17 cellular contexts compared by ENCODE assay signal in the genomic region with DNA sequence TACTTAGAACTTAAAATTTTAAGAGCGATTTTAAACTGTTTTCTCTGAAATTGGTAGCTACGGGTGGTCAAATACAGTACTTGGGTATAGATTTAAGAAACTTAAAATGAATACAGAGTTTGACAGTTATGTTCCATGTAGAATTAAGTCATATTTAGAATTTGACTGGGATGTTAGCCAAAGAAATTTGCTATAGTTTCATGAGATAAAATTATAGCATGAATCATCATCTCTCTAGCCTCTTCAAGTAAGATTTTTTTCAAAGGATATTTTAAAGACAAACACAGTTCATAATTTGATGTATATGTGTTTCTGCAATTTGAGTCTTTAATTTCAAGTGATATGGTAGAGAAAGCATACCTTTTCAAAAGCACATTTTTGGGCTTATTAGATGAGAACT. TPM values are rescaled to one million over a fixed set of nuclear protein-coding genes. Genes with fewer than 3 reads are reported as not detected.
DNase-seq lines count a peak whose midpoint lies in the region; ATAC-seq, FAIRE-seq and TF ChIP-seq lines count a peak whose summit lies in the region.
"Had no signal": no experiment of that assay in that cellular context is flagged by ENCODE, and none has a peak within 500 bp of the region (broad histone marks: within the 10 kb centered on the region; RNA-seq: fewer than 3 reads in every experiment).

No MANE protein-coding gene starts in this region.

- no peaks in the 10 kb centered on the region for H3K9me3 Mint-ChIP-seq in activated T-helper 17 cell treated with anti-CD3 and anti-CD28 coated beads, Interleukin-2, amount 50 U/mL, for 72 hours

- no peak overlapping the region for H2AK9ac ChIP-seq in IMR-90 (replicated peaks; ENCODE audit: low read depth, low read length, poor library complexity)

- H3K4me2 ChIP-seq in IMR-90 (ENCODE audit: low read depth, low read length) (no peak overlapping the region), fibroblast of lung (ENCODE audit: extremely low read depth, insufficient read depth, low read length) (no peak overlapping the region)

- ATAC-seq in IMR-90 (ENCODE audit: low read depth) (no peak), left colon (no peak)
- ATAC-seq in activated T-helper 17 cell treated with anti-CD3 and anti-CD28 coated beads, Interleukin-2, amount 50 U/mL, for 72 hours (replicated peaks): no peak
- ATAC-seq: HCT116 had no signal

- H3K36me3 Mint-ChIP-seq in activated T-helper 17 cell treated with anti-CD3 and anti-CD28 coated beads, Interleukin-2, amount 50 U/mL, for 72 hours (ENCODE audit: low read depth): no peaks in the 10 kb centered on the region

- no peak overlapping the region for H2BK5ac ChIP-seq in IMR-90 (ENCODE audit: low read depth, low read length, poor library complexity, severe bottlenecking)

- TF ChIP-seq POLR2A in IMR-90 (IDR thresholded peaks at IDR 0.05; ENCODE audit: low read depth, low read length) (no peak), GM12892 (IDR thresholded peaks at IDR 0.05; ENCODE audit: low read depth, low read length) (no peak)

- H3K4me3 Mint-ChIP-seq in activated T-helper 17 cell treated with anti-CD3 and anti-CD28 coated beads, Interleukin-2, amount 50 U/mL, for 72 hours: no peak overlapping the region
- H3K4me3 Mint-ChIP-seq: B cell had no signal

- H3K79me2 ChIP-seq in fibroblast of lung (ENCODE audit: control insufficient read depth, insufficient read depth, low read length): no peaks in the 10 kb centered on the region

- no peak overlapping the region for H3K27ac Mint-ChIP-seq in activated T-helper 17 cell treated with anti-CD3 and anti-CD28 coated beads, Interleukin-2, amount 50 U/mL, for 72 hours
- H3K27ac Mint-ChIP-seq: B cell had no signal

- H4K91ac ChIP-seq in IMR-90 (ENCODE audit: insufficient read depth, low read depth, low read length): no peak overlapping the region

- POLR2A ChIA-PET in IMR-90 (lab: Charles Lee; ENCODE audit: unreplicated experiment): no interaction called here

- no peak overlapping the region for H2BK15ac ChIP-seq in IMR-90 (ENCODE audit: low read depth, low read length)

- H3K4me1 ChIP-seq in IMR-90 (ENCODE audit: control insufficient read depth, insufficient read depth, low read length) (no peaks in the 10 kb centered on the region), adipocyte (ENCODE audit: control insufficient read depth, insufficient read depth, low read length) (peaks cover 3% of the 10 kb centered on the region), fibroblast of lung (ENCODE audit: control insufficient read depth, extremely low read depth, insufficient read depth, low read length) (no peaks in the 10 kb centered on the region)

- no peak for FAIRE-seq in GM12892 (lab: Jason Lieb, UNC)
- FAIRE-seq: RCC 7860 had no signal

- H3K4me1 Mint-ChIP-seq in activated T-helper 17 cell treated with anti-CD3 and anti-CD28 coated beads, Interleukin-2, amount 50 U/mL, for 72 hours: no peaks in the 10 kb centered on the region

- H3K14ac ChIP-seq in IMR-90 (replicated peaks; ENCODE audit: low read depth, low read length): no peak overlapping the region

- peak; percentile 34 for DNase-seq in IMR-90
- peak; percentile 47 for DNase-seq in adipocyte (ENCODE audit: low read depth)
- peak; percentile 10 to 54 for DNase-seq in fibroblast of lung (ENCODE audit: low read depth in 2 of 2)
- DNase-seq in putamen (ENCODE audit: low spot score): peak; percentile 10
- no peak for DNase-seq in NCI-H69 (lab: John Stamatoyannopoulos, UW)
- no peak for DNase-seq in left colon
- no peak for DNase-seq in GM12892 (ENCODE audit: insufficient read length)
- DNase-seq: DMS79 treated with DMSO at 0.1 percent for 48 hours; NCI-H1092 treated with DMSO at 0.1 percent for 48 hours; NCI-H2081 treated with DMSO at 0.1 percent for 48 hours; NCI-H748 treated with DMSO at 0.1 percent for 48 hours; NK-92 treated with Interleukin-12 subunit alpha and Interleukin-12 subunit beta, amount 100 ng/mL, for 24 hours; Right ventricle myocardium superior had no signal

- dilution Hi-C loops in IMR-90 (cut with HindIII; ENCODE audit: low sequenced_read_pairs, unreplicated experiment): no loop called here

- H3K27me3 Mint-ChIP-seq in activated T-helper 17 cell treated with anti-CD3 and anti-CD28 coated beads, Interleukin-2, amount 50 U/mL, for 72 hours: peaks cover 11% of the 10 kb centered on the region

- H4K20me1 ChIP-seq in IMR-90 (ENCODE audit: insufficient read depth, low read length) (no peaks in the 10 kb centered on the region), fibroblast of lung (ENCODE audit: control insufficient read depth, extremely low read depth, insufficient read depth, low read length) (no peaks in the 10 kb centered on the region)

- no peaks in the 10 kb centered on the region for H3K9me3 ChIP-seq in IMR-90 (ENCODE audit: control insufficient read depth, insufficient read depth, low read length)
- H3K9me3 ChIP-seq in adipocyte (ENCODE audit: control insufficient read depth, low read length): no peaks in the 10 kb centered on the region
- H3K9me3 ChIP-seq in fibroblast of lung (ENCODE audit: control insufficient read depth, insufficient read depth, low read depth, low read length): no peaks in the 10 kb centered on the region

- H2AK5ac ChIP-seq in IMR-90 (ENCODE audit: low read depth, low read length): no peak overlapping the region

- H3K27ac ChIP-seq in IMR-90 (ENCODE audit: insufficient read depth, low read length): no peak overlapping the region
- no peak overlapping the region for H3K27ac ChIP-seq in fibroblast of lung (ENCODE audit: insufficient read depth, low read length)

- no peak overlapping the region for H3K56ac ChIP-seq in IMR-90 (ENCODE audit: extremely low read depth, insufficient read depth, low read length)

- no peak overlapping the region for H2BK20ac ChIP-seq in IMR-90 (ENCODE audit: low read depth, low read length)

- intact Hi-C loops in IMR-90 (cut with micrococcal nuclease) (no loop called here), left colon (cut with DNase I, micrococcal nuclease) (no loop called here)

- no peak overlapping the region for H3K18ac ChIP-seq in IMR-90 (ENCODE audit: low read depth, low read length)

- no TSS peak for BruUV-seq in IMR-90 (replicated peaks; lab: Mats Ljungman, UMichigan)

- no peak overlapping the region for H4K5ac ChIP-seq in IMR-90 (ENCODE audit: low read depth, low read length)

- H3K9me1 ChIP-seq in IMR-90 (ENCODE audit: insufficient read depth, low read length): no peaks in the 10 kb centered on the region

- H2AFZ ChIP-seq in IMR-90 (replicated peaks; ENCODE audit: low read length, poor library complexity) (no peak overlapping the region), fibroblast of lung (ENCODE audit: low read length) (no peak overlapping the region)

- H3K23ac ChIP-seq in IMR-90 (ENCODE audit: low read depth, low read length): no peak overlapping the region

- no peaks in the 10 kb centered on the region for H3K79me1 ChIP-seq in IMR-90 (ENCODE audit: low read depth in 1 of 2, low read length in 2 of 2)

- H2BK120ac ChIP-seq in IMR-90 (ENCODE audit: low read depth, low read length): no peak overlapping the region

- CTCF ChIA-PET in IMR-90 (lab: Yijun Ruan, JAX): no interaction called here

- in situ Hi-C loops in IMR-90 (cut with MboI; ENCODE audit: low sequenced_read_pairs): no loop called here

- no CpG with 5 or more reads among the region's 2 CpGs for WGBS in IMR-90 (ENCODE audit: extremely low coverage in 2 of 2, insufficient read length in 1 of 2), 2 experiments

- TF ChIP-seq CTCF in IMR-90 (conservative IDR thresholded peaks at IDR 0.05; ENCODE audit: low read depth, low read length) (no peak), fibroblast of lung (conservative IDR thresholded peaks at IDR 0.05 in 1 of 2, IDR thresholded peaks at IDR 0.05 in 1 of 2; ENCODE audit: low read depth in 1 of 2, low read length in 2 of 2) (no peak)

- peaks cover 3% of the 10 kb centered on the region for H3K27me3 ChIP-seq in IMR-90 (ENCODE audit: control insufficient read depth, insufficient read depth, low read length)
- H3K27me3 ChIP-seq in adipocyte (replicated peaks; ENCODE audit: control insufficient read depth, insufficient read depth, low read length): no peaks in the 10 kb centered on the region
- H3K27me3 ChIP-seq in fibroblast of lung (ENCODE audit: control insufficient read depth, insufficient read depth, low read length): no peaks in the 10 kb centered on the region

- H3K4me3 ChIP-seq in IMR-90 (ENCODE audit: insufficient read depth, low read depth, low read length): no peak overlapping the region
- H3K4me3 ChIP-seq in adipocyte (ENCODE audit: low read length): no peak overlapping the region
- H3K4me3 ChIP-seq in fibroblast of lung (replicated peaks in 1 of 4; ENCODE audit: control extremely low read depth in 1 of 4, insufficient read depth in 1 of 4, low read depth in 3 of 4, low read length in 4 of 4): no peak overlapping the region

- no peak overlapping the region for H3K4ac ChIP-seq in IMR-90 (ENCODE audit: low read depth, low read length)

- H3K36me3 ChIP-seq in IMR-90 (ENCODE audit: control insufficient read depth, insufficient read depth, low read length): no peaks in the 10 kb centered on the region
- H3K36me3 ChIP-seq in adipocyte (ENCODE audit: control insufficient read depth, insufficient read depth, low read length, severe bottlenecking): no peaks in the 10 kb centered on the region
- no peaks in the 10 kb centered on the region for H3K36me3 ChIP-seq in fibroblast of lung (ENCODE audit: control insufficient read depth, insufficient read depth, low read length)

- no peak overlapping the region for H3K9ac ChIP-seq in IMR-90 (ENCODE audit: low read depth, low read length)
- H3K9ac ChIP-seq in adipocyte (ENCODE audit: low read length): no peak overlapping the region
- no peak overlapping the region for H3K9ac ChIP-seq in fibroblast of lung (ENCODE audit: insufficient read depth, low read length)

- no peak overlapping the region for H4K8ac ChIP-seq in IMR-90 (ENCODE audit: low read depth in 2 of 2, low read length in 2 of 2)

- TF ChIP-seq RAD21 in IMR-90 (IDR thresholded peaks at IDR 0.05; ENCODE audit: low read length): no peak

RNA-seq across cellular contexts. Expression of gene ZCRB1, which starts 41.0 kb away (rescaled TPM):
- total RNA-seq in IMR-90 (2012; rRNA removed) (28.1 and 33.1 TPM in 2 replicates), fibroblast of lung (31.2 and 32.1 TPM in 2 replicates), left colon (10 to 100 TPM; 31.3 to 31.6 TPM)
- polyA plus RNA-seq in IMR-90 (2012; rRNA removed) (19.7 and 29.2 TPM in 2 replicates), fibroblast of lung (64.4 and 78.0 TPM in 2 replicates)
- polyA plus RNA-seq in IMR-90 (2012; cell fraction: cytosol; rRNA removed): 11.2 and 12.5 TPM in 2 replicates
- polyA plus RNA-seq in IMR-90 (2012; cell fraction: nucleus; rRNA removed; ENCODE audit: low replicate concordance): 5.1 and 14.3 TPM in 2 replicates
- polyA plus RNA-seq in fibroblast of lung (2012): 82.8 and 88.2 TPM in 2 replicates
- 2.7 and 13.7 TPM in 2 replicates for polyA minus RNA-seq in fibroblast of lung (ENCODE audit: low replicate concordance)
- 10 to 100 TPM; 60.6 to 69.4 TPM for total RNA-seq in activated T-helper 17 cell treated with anti-CD3 and anti-CD28 coated beads, Interleukin-2, amount 50 U/mL, for 72 hours
- 79.0 TPM for polyA plus RNA-seq in GM12892 (2012; ENCODE audit: missing spikeins)

RNA-seq across cellular contexts. Expression of gene PPHLN1, which starts 41.1 kb away (rescaled TPM):
- 50.7 and 96.9 TPM in 2 replicates for total RNA-seq in IMR-90 (2012; rRNA removed)
- polyA plus RNA-seq in IMR-90 (2012; rRNA removed): 51.5 and 54.3 TPM in 2 replicates
- polyA plus RNA-seq in IMR-90 (2012; cell fraction: cytosol; rRNA removed): 6.7 and 14.3 TPM in 2 replicates
- 8.4 and 58.6 TPM in 2 replicates for polyA plus RNA-seq in IMR-90 (2012; cell fraction: nucleus; rRNA removed; ENCODE audit: low replicate concordance)
- total RNA-seq in fibroblast of lung: 43.1 and 47.6 TPM in 2 replicates
- 90.7 and 91.4 TPM in 2 replicates for polyA plus RNA-seq in fibroblast of lung
- 60.1 and 62.4 TPM in 2 replicates for polyA plus RNA-seq in fibroblast of lung (2012)
- 5.0 and 8.3 TPM in 2 replicates for polyA minus RNA-seq in fibroblast of lung (ENCODE audit: low replicate concordance)
- total RNA-seq in activated T-helper 17 cell treated with anti-CD3 and anti-CD28 coated beads, Interleukin-2, amount 50 U/mL, for 72 hours: 10 to 100 TPM; 77.0 to 94.0 TPM
- total RNA-seq in left colon: 10 to 100 TPM; 38.2 to 38.5 TPM
- polyA plus RNA-seq in GM12892 (2012; ENCODE audit: missing spikeins): 62.3 TPM

RNA-seq across cellular contexts. Expression of gene YAF2, which starts 46.8 kb away (rescaled TPM):
- total RNA-seq in IMR-90 (2012; rRNA removed): 14.2 and 17.8 TPM in 2 replicates
- 7.9 and 8.1 TPM in 2 replicates for polyA plus RNA-seq in IMR-90 (2012; rRNA removed)
- polyA plus RNA-seq in IMR-90 (2012; cell fraction: cytosol; rRNA removed): 3.3 and 5.3 TPM in 2 replicates
- 4.4 and 19.4 TPM in 2 replicates for polyA plus RNA-seq in IMR-90 (2012; cell fraction: nucleus; rRNA removed; ENCODE audit: low replicate concordance)
- 9.0 and 18.0 TPM in 2 replicates for total RNA-seq in fibroblast of lung
- 12.2 and 25.2 TPM in 2 replicates for polyA plus RNA-seq in fibroblast of lung
- 11.4 and 14.4 TPM in 2 replicates for polyA plus RNA-seq in fibroblast of lung (2012)
- 0.67 and 0.70 TPM in 2 replicates for polyA minus RNA-seq in fibroblast of lung (ENCODE audit: low replicate concordance)
- 10 to 100 TPM; 31.7 to 32.9 TPM for total RNA-seq in activated T-helper 17 cell treated with anti-CD3 and anti-CD28 coated beads, Interleukin-2, amount 50 U/mL, for 72 hours
- total RNA-seq in left colon: 10 to 100 TPM; 22.0 to 25.5 TPM
- 18.1 TPM for polyA plus RNA-seq in GM12892 (2012; ENCODE audit: missing spikeins)

Comparison
In these comparisons a context has a peak if more than half of its experiments do, and no peak if none do; other contexts are left out.
1. DNase-seq: peak in IMR-90 (single experiment), adipocyte (single experiment), fibroblast of lung (2 of 2) and putamen (single experiment); none in NCI-H69 (single experiment), left colon (0 of 2) and GM12892 (single experiment).